Comparison of ENCODE assay signal across 1 cellular context in genomic region chr2:216109962-216110614, GRCh38.
TF ChIP-seq lines count a peak whose summit lies in the region.

No MANE protein-coding gene starts in this region.

TF ChIP-seq in HepG2, 621 proteins besides CTCF, POLR2A, EP300 and RAD21 (continued from another document):
- TF ChIP-seq ZNF276 (CRISPR knock-in tag; IDR thresholded peaks at IDR 0.05; ENCODE audit: low read depth), result no peak
- TF ChIP-seq ZNF576 (CRISPR knock-in tag; IDR thresholded peaks at IDR 0.05), result no peak
- TF ChIP-seq ZNF20 (CRISPR knock-in tag; IDR thresholded peaks at IDR 0.05), result no peak
- TF ChIP-seq THAP7 (CRISPR knock-in tag; IDR thresholded peaks at IDR 0.05), result no peak
- TF ChIP-seq GATAD2A (CRISPR knock-in tag; IDR thresholded peaks at IDR 0.05), result no peak
- TF ChIP-seq ZNF607 (CRISPR knock-in tag; IDR thresholded peaks at IDR 0.05; ENCODE audit: borderline replicate concordance), result no peak
- TF ChIP-seq GATA4 (IDR thresholded peaks at IDR 0.05; ENCODE audit: borderline replicate concordance, low read depth), result no peak
- TF ChIP-seq STAG1 (CRISPR knock-in tag; IDR thresholded peaks at IDR 0.05), result peak; percentile 39
- TF ChIP-seq SRF (IDR thresholded peaks at IDR 0.05; ENCODE audit: low read depth, low read length), result no peak
- TF ChIP-seq ZMYM2 (CRISPR knock-in tag; IDR thresholded peaks at IDR 0.05), result no peak
- no peak for TF ChIP-seq ZXDC (CRISPR knock-in tag; IDR thresholded peaks at IDR 0.05)
- no peak for TF ChIP-seq SKIL (CRISPR knock-in tag; IDR thresholded peaks at IDR 0.05; ENCODE audit: borderline replicate concordance)
- TF ChIP-seq FOXK1 (CRISPR knock-in tag; IDR thresholded peaks at IDR 0.05; ENCODE audit: borderline replicate concordance, low read depth), result no peak
- no peak for TF ChIP-seq ZNF709 (CRISPR knock-in tag; IDR thresholded peaks at IDR 0.05)
- TF ChIP-seq NR3C1 (CRISPR knock-in tag; IDR thresholded peaks at IDR 0.05), result no peak
- TF ChIP-seq ATF6 (CRISPR knock-in tag; conservative IDR thresholded peaks at IDR 0.05), result no peak
- no peak for TF ChIP-seq ARNT (IDR thresholded peaks at IDR 0.05)
